ENCODE assay signal across 8 cellular contexts in genomic region chr2:224357098-224357901, GRCh38. TPM values are rescaled to one million over a fixed set of nuclear protein-coding genes. Genes with fewer than 3 reads are reported as not detected.
DNase-seq lines count a peak whose midpoint lies in the region; ATAC-seq and TF ChIP-seq lines count a peak whose summit lies in the region.

No MANE protein-coding gene starts in this region.

- no peak overlapping the region for H3K14ac ChIP-seq in trophoblast cell (ENCODE audit: low read length)

- H3K36me3 ChIP-seq in PC-9 (ENCODE audit: low read depth) (no peaks in the 10 kb centered on the region), trophoblast cell (ENCODE audit: control insufficient read depth in 1 of 2, insufficient read depth in 2 of 2, low read length in 2 of 2) (no peaks in the 10 kb centered on the region)

- no peaks in the 10 kb centered on the region for H3K36me3 Mint-ChIP-seq in activated T-cell treated with anti-CD3 and anti-CD28 coated beads, Interleukin-2, amount 50 U/mL, for 72 hours (ENCODE audit: insufficient read depth in 2 of 2)

- WGBS in trophoblast cell (ENCODE audit: extremely low coverage, insufficient coverage, insufficient read length): no CpG with 5 or more reads among the region's 8 CpGs

- H3K9ac ChIP-seq in trophoblast cell (ENCODE audit: low read length): no peak overlapping the region

- H3K4me1 Mint-ChIP-seq in activated T-cell treated with anti-CD3 and anti-CD28 coated beads, Interleukin-2, amount 50 U/mL, for 72 hours (ENCODE audit: low read depth): no peaks in the 10 kb centered on the region

- no peaks in the 10 kb centered on the region for H3K9me2 ChIP-seq in PC-9 (ENCODE audit: insufficient read depth)

- H3K4me1 ChIP-seq in PC-9 (replicated peaks; ENCODE audit: insufficient read depth) (peaks cover 16% of the 10 kb centered on the region), trophoblast cell (ENCODE audit: control insufficient read depth in 1 of 2, insufficient read depth in 2 of 2, low read length in 2 of 2) (no peaks in the 10 kb centered on the region)

- H3F3A ChIP-seq in PC-9 (ENCODE audit: insufficient read depth, low read depth): peaks cover 11% of the 10 kb centered on the region

- ATAC-seq in GM21423 (IDR thresholded peaks at IDR 0.05; ENCODE audit: unreplicated experiment) (peak; percentile 76), HG03457 (IDR thresholded peaks at IDR 0.05; ENCODE audit: unreplicated experiment) (no peak)
- peak; percentile 60 to 62 for ATAC-seq in activated T-cell treated with anti-CD3 and anti-CD28 coated beads, Interleukin-2, amount 50 U/mL, for 72 hours (replicated peaks in 1 of 2)

- H3K4ac ChIP-seq in trophoblast cell (ENCODE audit: low read depth, low read length): no peak overlapping the region

- no peaks in the 10 kb centered on the region for H3K9me3 Mint-ChIP-seq in activated T-cell treated with anti-CD3 and anti-CD28 coated beads, Interleukin-2, amount 50 U/mL, for 72 hours

- no peak overlapping the region for H2BK5ac ChIP-seq in trophoblast cell (ENCODE audit: low read depth, low read length, poor library complexity)

- no peak overlapping the region for H2BK12ac ChIP-seq in trophoblast cell (ENCODE audit: low read length)

- H3K27me3 Mint-ChIP-seq in activated T-cell treated with anti-CD3 and anti-CD28 coated beads, Interleukin-2, amount 50 U/mL, for 72 hours (ENCODE audit: low read depth): peaks cover 24% of the 10 kb centered on the region

- no peak overlapping the region for H3K4me3 Mint-ChIP-seq in activated T-cell treated with anti-CD3 and anti-CD28 coated beads, Interleukin-2, amount 50 U/mL, for 72 hours

- no peaks in the 10 kb centered on the region for H4K20me1 ChIP-seq in PC-9 (ENCODE audit: insufficient read depth)

- no peak overlapping the region for H3K18ac ChIP-seq in trophoblast cell (ENCODE audit: low read length)

- H4K12ac ChIP-seq in trophoblast cell (ENCODE audit: low read depth, low read length): no peak overlapping the region

- H3K79me2 ChIP-seq in PC-9 (ENCODE audit: low read depth) (no peaks in the 10 kb centered on the region), trophoblast cell (ENCODE audit: control insufficient read depth, insufficient read depth, low read length, poor library complexity) (no peaks in the 10 kb centered on the region)

- H3K27ac ChIP-seq in PC-9: no peak overlapping the region
- no peak overlapping the region for H3K27ac ChIP-seq in trophoblast cell (ENCODE audit: low read depth, low read length)

- no peak overlapping the region for H3K23ac ChIP-seq in trophoblast cell (ENCODE audit: low read length)

- H2AK5ac ChIP-seq in trophoblast cell (ENCODE audit: low read length): no peak overlapping the region

- POLR2A ChIA-PET in PC-9 (lab: Charles Lee; ENCODE audit: unreplicated experiment): no interaction called here

- H3K4me2 ChIP-seq in PC-9 (no peak overlapping the region), trophoblast cell (ENCODE audit: low read length) (no peak overlapping the region)

- H3K79me1 ChIP-seq in trophoblast cell (ENCODE audit: low read length): no peaks in the 10 kb centered on the region

- no peak overlapping the region for H2BK120ac ChIP-seq in trophoblast cell (ENCODE audit: insufficient read depth, low read length, poor library complexity)

- CTCF ChIA-PET in PC-9 (lab: Charles Lee): interaction anchor here (0.5 kb wide), 1 partner anchor 419 kb away, joined by 3 read pairs; no protein-coding TSS in a partner anchor

- TF ChIP-seq CTCF in PC-9 (conservative IDR thresholded peaks at IDR 0.05): peak; percentile 100
- peak; percentile 50 for TF ChIP-seq CTCF in foreskin fibroblast (IDR thresholded peaks at IDR 0.05; ENCODE audit: low read depth, low read length)

- H3K9me3 ChIP-seq in PC-9 (ENCODE audit: insufficient read depth, low read depth): no peaks in the 10 kb centered on the region
- H3K9me3 ChIP-seq in trophoblast cell (ENCODE audit: insufficient read depth, low read depth, low read length): no peaks in the 10 kb centered on the region

- H3K4me3 ChIP-seq in PC-9 (no peak overlapping the region), foreskin fibroblast (ENCODE audit: low read depth in 1 of 2, low read length in 2 of 2) (no peak overlapping the region), trophoblast cell (ENCODE audit: low read depth, low read length) (no peak overlapping the region)

- no peak overlapping the region for H3K27ac Mint-ChIP-seq in activated T-cell treated with anti-CD3 and anti-CD28 coated beads, Interleukin-2, amount 50 U/mL, for 72 hours

- no peaks in the 10 kb centered on the region for H3K27me3 ChIP-seq in PC-9 (ENCODE audit: insufficient read depth, low read depth)
- H3K27me3 ChIP-seq in trophoblast cell (ENCODE audit: insufficient read depth, low read length): no peaks in the 10 kb centered on the region

- H4K91ac ChIP-seq in trophoblast cell (ENCODE audit: low read depth, low read length): no peak overlapping the region

- BruUV-seq in PC-9 (replicated peaks; lab: Mats Ljungman, UMichigan): no TSS peak

- DNase-seq in DMS53 treated with DMSO at 0.1 percent for 48 hours (lab: John Stamatoyannopoulos, UW; ENCODE audit: unreplicated experiment): peak; percentile 25
- peak in 51 of 76 experiments; percentile 2 to 75 (median 29) for DNase-seq in HUDEP-2 (lab: John Stamatoyannopoulos, UW; ENCODE audit: unreplicated experiment in 76 of 76)
- DNase-seq in PC-9: peak; percentile 72 to 77
- peak; percentile 47 to 66 for DNase-seq in activated T-cell treated with anti-CD3 and anti-CD28 coated beads, Interleukin-2, amount 50 U/mL, for 72 hours
- peak; percentile 34 to 80 for DNase-seq in foreskin fibroblast
- peak; percentile 36 to 88 for DNase-seq in trophoblast cell

- H4K8ac ChIP-seq in trophoblast cell (ENCODE audit: low read depth, low read length): no peak overlapping the region

- intact Hi-C loops in PC-9 (cut with micrococcal nuclease; ENCODE audit: unreplicated experiment): loop anchor here (1.0 to 10.0 kb wide), 10 partner anchors 92 to 1382 kb away; partner anchors contain the start of gene SERPINE2

- H2AFZ ChIP-seq in PC-9: no peak overlapping the region
- no peak overlapping the region for H2AFZ ChIP-seq in trophoblast cell (ENCODE audit: insufficient read depth, low read length, poor library complexity)

RNA-seq across cellular contexts. Expression of gene FAM124B, which starts 44.6 kb away (rescaled TPM):
- 0.17 and 0.60 TPM in 2 replicates for total RNA-seq in PC-9 (2021)
- total RNA-seq in activated T-cell treated with anti-CD3 and anti-CD28 coated beads, Interleukin-2, amount 50 U/mL, for 72 hours: under 1 TPM; 0.31 to 0.32 TPM
- not detected in 2 replicates for polyA plus RNA-seq in trophoblast cell (2013)
